11 cellular contexts compared by ENCODE assay signal in genomic region chr2:201466050-201466660, GRCh38. TPM values are rescaled to one million over a fixed set of nuclear protein-coding genes. Genes with fewer than 3 reads are reported as not detected.
DNase-seq lines count a peak whose midpoint lies in the region; ATAC-seq and TF ChIP-seq lines count a peak whose summit lies in the region.
"Had no signal": no experiment of that assay in that cellular context is flagged by ENCODE, and none has a peak within 500 bp of the region (broad histone marks: within the 10 kb centered on the region; RNA-seq: fewer than 3 reads in every experiment).

No MANE protein-coding gene starts in this region.

- no peak overlapping the region for H3K4me3 Mint-ChIP-seq in activated CD8-positive, alpha-beta T cell treated with anti-CD3 and anti-CD28 coated beads, Interleukin-2, amount 10 ng/mL, durations not matched to agents 7 days and 5 days
- no peak overlapping the region for H3K4me3 Mint-ChIP-seq in GM23338
- H3K4me3 Mint-ChIP-seq: B cell; T-helper 2 cell treated with Interferon-gamma antibody and Interleukin-4, amounts not matched to agents 5 μg/mL and 100 μg/mL, for 36 hours had no signal

- H2BK15ac ChIP-seq in mesenchymal stem cell (ENCODE audit: low read depth, poor library complexity, severe bottlenecking): no peak overlapping the region

- H3K14ac ChIP-seq in mesenchymal stem cell (ENCODE audit: low read length in 2 of 2): no peak overlapping the region

- no peak overlapping the region for H3K18ac ChIP-seq in mesenchymal stem cell (ENCODE audit: low read depth in 1 of 2, low read length in 2 of 2)

- H2BK5ac ChIP-seq in mesenchymal stem cell (ENCODE audit: low read depth, low read length, poor library complexity, severe bottlenecking): no peak overlapping the region

- 81% methylated on average over 2 of the region's 3 CpGs for WGBS in mesenchymal stem cell

- no peaks in the 10 kb centered on the region for H3K4me1 Mint-ChIP-seq in activated CD8-positive, alpha-beta T cell treated with anti-CD3 and anti-CD28 coated beads, Interleukin-2, amount 10 ng/mL, durations not matched to agents 7 days and 5 days (ENCODE audit: low read depth)
- peaks cover 8% of the 10 kb centered on the region; the same call in 2 of the 3 replicates for H3K4me1 Mint-ChIP-seq in GM23338
- H3K4me1 Mint-ChIP-seq: B cell had no signal

- no peak overlapping the region for H4K8ac ChIP-seq in mesenchymal stem cell (ENCODE audit: low read length)

- no peak overlapping the region for H3K4ac ChIP-seq in mesenchymal stem cell (ENCODE audit: low read depth in 1 of 2, low read length in 2 of 2)

- peak; percentile 29 for DNase-seq in A172 (ENCODE audit: low spot score)
- peak; percentile 76 for DNase-seq in NCI-H1694 treated with DMSO at 0.1 percent for 48 hours (lab: John Stamatoyannopoulos, UW)
- DNase-seq in dedifferentiated amniotic fluid mesenchymal stem cell (ENCODE audit: extremely low spot score): peak; percentile 84
- peak; percentile 72 for DNase-seq in mesenchymal stem cell
- no peak for DNase-seq in germinal center (ENCODE audit: low spot score)
- no peak for DNase-seq in NCI-H146 (lab: John Stamatoyannopoulos, UW)
- DNase-seq in activated CD8-positive, alpha-beta T cell treated with anti-CD3 and anti-CD28 coated beads, Interleukin-2, amount 10 ng/mL, durations not matched to agents 7 days and 5 days: no peak
- no peak for DNase-seq in GM23338 (ENCODE audit: low spot score)
- DNase-seq: stimulated activated naive CD4-positive, alpha-beta T cell had no signal

- H2AFZ ChIP-seq in mesenchymal stem cell (ENCODE audit: low read depth, low read length) (no peak overlapping the region), GM23338 (no peak overlapping the region)

- no peak overlapping the region for H3K23ac ChIP-seq in mesenchymal stem cell (ENCODE audit: low read length in 2 of 2)

- no peaks in the 10 kb centered on the region for H3K79me2 ChIP-seq in GM23338 (replicated peaks; ENCODE audit: insufficient read depth)

- no peak overlapping the region for H3K4me3 ChIP-seq in mesenchymal stem cell (ENCODE audit: insufficient read depth in 1 of 2, low read depth in 1 of 2, low read length in 2 of 2)
- H3K4me3 ChIP-seq in GM23338: no peak overlapping the region

- H3K9me3 ChIP-seq in mesenchymal stem cell (ENCODE audit: control insufficient read depth, low read length): peaks cover 1% of the 10 kb centered on the region

- H3K9me2 ChIP-seq in GM23338 (ENCODE audit: insufficient read depth): no peaks in the 10 kb centered on the region

- no peaks in the 10 kb centered on the region for H3K9me3 Mint-ChIP-seq in activated CD8-positive, alpha-beta T cell treated with anti-CD3 and anti-CD28 coated beads, Interleukin-2, amount 10 ng/mL, durations not matched to agents 7 days and 5 days (ENCODE audit: insufficient read depth)
- H3K9me3 Mint-ChIP-seq in GM23338: no peaks in the 10 kb centered on the region

- no peaks in the 10 kb centered on the region for H3K27me3 ChIP-seq in mesenchymal stem cell (ENCODE audit: control insufficient read depth in 1 of 2, insufficient read depth in 1 of 2, low read length in 2 of 2)
- no peaks in the 10 kb centered on the region for H3K27me3 ChIP-seq in GM23338 (ENCODE audit: insufficient read depth)

- peaks cover 51% of the 10 kb centered on the region for H3K36me3 Mint-ChIP-seq in activated CD8-positive, alpha-beta T cell treated with anti-CD3 and anti-CD28 coated beads, Interleukin-2, amount 10 ng/mL, durations not matched to agents 7 days and 5 days (ENCODE audit: low read depth)
- H3K36me3 Mint-ChIP-seq in GM23338 (ENCODE audit: low read depth): peaks cover 17% of the 10 kb centered on the region; the same call in 2 of the 3 replicates

- H3K9ac ChIP-seq in mesenchymal stem cell (ENCODE audit: low read length): peak overlapping the region; percentile 70

- H4K20me1 ChIP-seq in GM23338 (replicated peaks; ENCODE audit: insufficient read depth): no peaks in the 10 kb centered on the region

- H3K79me1 ChIP-seq in mesenchymal stem cell (replicated peaks; ENCODE audit: low read length, poor library complexity, severe bottlenecking): peaks cover 10% of the 10 kb centered on the region

- CTCF ChIA-PET in activated CD8-positive, alpha-beta T cell treated with anti-CD3 and anti-CD28 coated beads, Interleukin-2, amount 10 ng/mL, durations not matched to agents 7 days and 5 days (lab: Charles Lee): interaction anchor here (2.1 kb wide), 1 partner anchor 15 kb away, joined by 9 read pairs; the partner anchor contains the start of genes STRADB and TRAK2

- H3K36me3 ChIP-seq in mesenchymal stem cell (ENCODE audit: control insufficient read depth in 1 of 2, insufficient read depth in 2 of 2, low read depth in 1 of 2, low read length in 2 of 2) (peaks cover 14 to 74% of the 10 kb centered on the region in 2 experiments), GM23338 (ENCODE audit: insufficient read depth) (no peaks in the 10 kb centered on the region; the same call in 1 of the 2 replicates)

- TF ChIP-seq CTCF in GM23338 (conservative IDR thresholded peaks at IDR 0.05; ENCODE audit: low read depth in 2 of 2): no peak

- H3K4me2 ChIP-seq in mesenchymal stem cell (ENCODE audit: low read length, poor library complexity, severe bottlenecking) (peak overlapping the region; percentile 48), GM23338 (no peak overlapping the region)

- no peaks in the 10 kb centered on the region for H3K27me3 Mint-ChIP-seq in activated CD8-positive, alpha-beta T cell treated with anti-CD3 and anti-CD28 coated beads, Interleukin-2, amount 10 ng/mL, durations not matched to agents 7 days and 5 days (ENCODE audit: low read depth)
- H3K27me3 Mint-ChIP-seq in GM23338 (ENCODE audit: insufficient read depth, low read depth, poor library complexity): no peaks in the 10 kb centered on the region
- H3K27me3 Mint-ChIP-seq: B cell had no signal

- no peak overlapping the region for H3K27ac Mint-ChIP-seq in activated CD8-positive, alpha-beta T cell treated with anti-CD3 and anti-CD28 coated beads, Interleukin-2, amount 10 ng/mL, durations not matched to agents 7 days and 5 days
- H3K27ac Mint-ChIP-seq in GM23338: no peak overlapping the region
- H3K27ac Mint-ChIP-seq: B cell; T-helper 2 cell treated with Interferon-gamma antibody and Interleukin-4, amounts not matched to agents 5 μg/mL and 100 μg/mL, for 36 hours had no signal

- no peak overlapping the region for H4K91ac ChIP-seq in mesenchymal stem cell (ENCODE audit: low read length)

- ATAC-seq in activated CD8-positive, alpha-beta T cell treated with anti-CD3 and anti-CD28 coated beads, Interleukin-2, amount 10 ng/mL, durations not matched to agents 7 days and 5 days: no peak
- no peak for ATAC-seq in GM23338

- H3F3A ChIP-seq in GM23338 (replicated peaks; ENCODE audit: low read depth): no peaks in the 10 kb centered on the region

- H2BK12ac ChIP-seq in mesenchymal stem cell (ENCODE audit: low read length in 2 of 2): no peak overlapping the region

- H2AK5ac ChIP-seq in mesenchymal stem cell (ENCODE audit: low read length, severe bottlenecking): no peak overlapping the region

- H3K4me1 ChIP-seq in mesenchymal stem cell (ENCODE audit: control insufficient read depth, insufficient read depth, low read depth, low read length) (peaks cover 14% of the 10 kb centered on the region), GM23338 (ENCODE audit: insufficient read depth) (no peaks in the 10 kb centered on the region)

- POLR2A ChIA-PET in activated CD8-positive, alpha-beta T cell treated with anti-CD3 and anti-CD28 coated beads, Interleukin-2, amount 10 ng/mL, durations not matched to agents 7 days and 5 days (lab: Charles Lee): no interaction called here

- no peak overlapping the region for H2BK120ac ChIP-seq in mesenchymal stem cell (ENCODE audit: low read depth, low read length)

- H3K27ac ChIP-seq in mesenchymal stem cell (ENCODE audit: low read length, poor library complexity, severe bottlenecking) (peak overlapping the region; percentile 92), GM23338 (ENCODE audit: low read depth) (no peak overlapping the region)

TF ChIP-seq in GM23338, 12 proteins besides CTCF, POLR2A, EP300 and RAD21:
- TF ChIP-seq EZH2phosphoT487 (IDR thresholded peaks at IDR 0.05; ENCODE audit: unreplicated experiment) (no peak), JUNB (IDR thresholded peaks at IDR 0.05; ENCODE audit: unreplicated experiment) (no peak)

RNA-seq across cellular contexts. Expression of gene STRADB, which starts 14.6 kb away (rescaled TPM):
- total RNA-seq in A172 (2014; rRNA removed; shearing (Covaris generic)): 51.7 and 64.7 TPM in 2 replicates
- 16.6 TPM for polyA plus RNA-seq in mesenchymal stem cell (2013, experiment 1 of 2)
- 17.7 TPM for polyA plus RNA-seq in mesenchymal stem cell (2013, experiment 2 of 2)
- 10 to 100 TPM; 26.8 to 30.3 TPM for total RNA-seq in activated CD8-positive, alpha-beta T cell treated with anti-CD3 and anti-CD28 coated beads, Interleukin-2, amount 10 ng/mL, durations not matched to agents 7 days and 5 days
- 37.1 and 37.6 TPM in 2 replicates for total RNA-seq in GM23338 (2014; rRNA removed; shearing (Covaris generic))
- polyA plus RNA-seq in GM23338 (2016; fragmentation: Nextera tagmentation; extraction: Ambion mirVana): 35.9 and 41.3 TPM in 2 replicates

RNA-seq across cellular contexts. Expression of gene TRAK2, which starts 14.9 kb away (rescaled TPM):
- 32.6 and 33.0 TPM in 2 replicates for total RNA-seq in A172 (2014; rRNA removed; shearing (Covaris generic))
- polyA plus RNA-seq in mesenchymal stem cell (2013, experiment 1 of 2): 22.0 TPM
- polyA plus RNA-seq in mesenchymal stem cell (2013, experiment 2 of 2): 21.9 TPM
- total RNA-seq in activated CD8-positive, alpha-beta T cell treated with anti-CD3 and anti-CD28 coated beads, Interleukin-2, amount 10 ng/mL, durations not matched to agents 7 days and 5 days: 10 to 100 TPM; 51.3 to 53.0 TPM
- total RNA-seq in GM23338 (2014; rRNA removed; shearing (Covaris generic)): 12.0 and 17.0 TPM in 2 replicates
- 5.8 and 6.7 TPM in 2 replicates for polyA plus RNA-seq in GM23338 (2016; fragmentation: Nextera tagmentation; extraction: Ambion mirVana)

Comparison
In these comparisons a context has a peak if more than half of its experiments do, and no peak if none do; other contexts are left out.
1. DNase-seq: peak in A172 (single experiment), NCI-H1694 treated with DMSO at 0.1 percent for 48 hours (single experiment), dedifferentiated amniotic fluid mesenchymal stem cell (single experiment) and mesenchymal stem cell (single experiment); none in germinal center (single experiment), NCI-H146 (single experiment), activated CD8-positive, alpha-beta T cell treated with anti-CD3 and anti-CD28 coated beads, Interleukin-2, amount 10 ng/mL, durations not matched to agents 7 days and 5 days (single experiment) and GM23338 (single experiment).